ENCODE assay signal across 9 cellular contexts in the genomic region with DNA sequence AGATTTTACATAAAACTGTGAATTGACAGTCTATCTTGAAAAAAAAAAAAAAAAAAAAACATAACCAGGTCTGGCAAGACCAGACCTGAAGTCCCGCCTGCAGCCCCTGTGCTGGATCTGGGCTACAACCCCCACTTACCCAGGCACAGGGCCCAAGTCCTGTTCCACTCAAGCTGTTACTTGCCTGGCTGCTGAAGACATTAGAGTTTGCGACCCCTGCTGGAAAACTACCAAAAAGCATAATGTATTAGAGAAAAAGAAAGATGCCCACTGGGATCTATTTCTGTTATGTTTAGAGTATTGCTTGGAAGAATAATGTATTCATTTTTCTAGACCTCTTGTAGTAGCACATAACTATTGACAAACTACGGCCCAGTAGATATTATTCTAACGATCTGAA. TPM values are rescaled to one million over a fixed set of nuclear protein-coding genes. Genes with fewer than 3 reads are reported as not detected.
DNase-seq lines count a peak whose midpoint lies in the region; ATAC-seq and TF ChIP-seq lines count a peak whose summit lies in the region.
"Had no signal": no experiment of that assay in that cellular context is flagged by ENCODE, and none has a peak within 500 bp of the region (broad histone marks: within the 10 kb centered on the region; RNA-seq: fewer than 3 reads in every experiment).

No MANE protein-coding gene starts in this region.

- ATAC-seq in HG03521 (IDR thresholded peaks at IDR 0.05; ENCODE audit: unreplicated experiment) (no peak), upper lobe of left lung (ENCODE audit: low FRiP score in 2 of 2) (no peak)

- DNase-seq in GM06990 (ENCODE audit: extremely low read depth, insufficient read length), result no peak
- peak; percentile 4 for DNase-seq in LoVo (ENCODE audit: low spot score)
- DNase-seq in amniotic epithelial cell (ENCODE audit: low read depth), result peak; percentile 19
- DNase-seq in lung microvascular endothelial cell (ENCODE audit: low read depth in 2 of 2), result peak; percentile 45 to 60
- DNase-seq in globus pallidus (ENCODE audit: low spot score), result no peak
- DNase-seq in upper lobe of left lung, result no peak

- H3K4me3 ChIP-seq in GM06990 (replicated peaks; ENCODE audit: low read depth, low read length), result no peak overlapping the region
- H3K4me3 ChIP-seq in upper lobe of left lung, result no peak overlapping the region

- no peak for TF ChIP-seq POLR2A in upper lobe of left lung (IDR thresholded peaks at IDR 0.05)

- peak; percentile 36 for TF ChIP-seq CTCF in 22Rv1 (IDR thresholded peaks at IDR 0.05)
- peak; percentile 54 for TF ChIP-seq CTCF in GM06990 (IDR thresholded peaks at IDR 0.05; ENCODE audit: insufficient read depth, low read length, poor library complexity, severe bottlenecking)
- TF ChIP-seq CTCF in upper lobe of left lung (IDR thresholded peaks at IDR 0.05), result peak in 3 of 6 experiments; percentile 6 to 10 (median 10)

- no peaks in the 10 kb centered on the region for H3K36me3 ChIP-seq in GM06990 (ENCODE audit: control insufficient read depth, insufficient read depth, low read length)
- no peaks in the 10 kb centered on the region for H3K36me3 ChIP-seq in upper lobe of left lung

- H3K4me1 ChIP-seq in upper lobe of left lung, result peaks cover 0 to 20% (median 17%) of the 10 kb centered on the region in 4 donors
- H3K4me1 ChIP-seq: parathyroid adenoma had no signal

- WGBS in upper lobe of left lung, 2 donors, result 65 to 69% methylated on average over 4 of the region's 4 CpGs

- no peak for TF ChIP-seq EP300 in upper lobe of left lung (IDR thresholded peaks at IDR 0.05)

- no peaks in the 10 kb centered on the region for H3K9me3 ChIP-seq in upper lobe of left lung

- H3K27ac ChIP-seq in 22Rv1 (no peak overlapping the region), upper lobe of left lung (peak overlapping the region in 1 of 4 donors; percentile 21)
- H3K27ac ChIP-seq: parathyroid adenoma had no signal

- H3K27me3 ChIP-seq in GM06990 (replicated peaks; ENCODE audit: control insufficient read depth, insufficient read depth, low read length) (no peaks in the 10 kb centered on the region), upper lobe of left lung (peaks cover 0 to 7% (median 2%) of the 10 kb centered on the region in 4 donors)

RNA-seq across cellular contexts. Expression of a gene that starts 4.7 kb away (rescaled TPM):
- 1.3 and 2.2 TPM in 2 replicates for total RNA-seq in lung microvascular endothelial cell
- 10 to 100 TPM in 2 of 6 donors, 1 to 10 TPM in 4; 3.4 to 13.8 (median 7.2) TPM for total RNA-seq in upper lobe of left lung

Comparison
In these comparisons a context has a peak if more than half of its experiments do, and no peak if none do; other contexts are left out.
1. DNase-seq: peak in LoVo (single experiment), amniotic epithelial cell (single experiment) and lung microvascular endothelial cell (2 of 2); none in GM06990 (single experiment), globus pallidus (single experiment) and upper lobe of left lung (0 of 2).